Comparison of ENCODE assay signal across 23 cellular contexts in the genomic region with DNA sequence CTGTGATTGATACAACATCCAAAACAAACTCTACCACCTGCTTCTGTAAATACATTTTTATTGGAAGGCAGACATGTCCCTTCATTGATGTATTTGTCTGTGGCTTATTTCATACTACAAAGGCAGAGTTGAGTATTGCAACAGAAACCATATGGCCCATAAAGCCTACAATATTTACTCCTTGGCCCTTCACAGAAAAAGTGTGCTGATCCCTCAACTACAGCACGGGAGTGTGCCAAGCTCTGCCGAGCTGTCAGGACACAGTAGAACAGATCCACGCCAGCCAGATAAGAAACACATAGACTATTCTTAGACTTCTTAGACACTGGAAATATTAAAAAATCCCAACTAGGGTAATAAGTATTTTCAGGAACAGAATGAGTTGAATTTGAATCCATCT.
"Had no signal": no experiment of that assay in that cellular context is flagged by ENCODE, and none has a peak within 500 bp of the region (broad histone marks: within the 10 kb centered on the region; RNA-seq: fewer than 3 reads in every experiment).

No MANE protein-coding gene starts in this region.

- H3K9ac ChIP-seq: neural progenitor cell had no signal

- H3K27me3 ChIP-seq: breast epithelium, esophagus muscularis mucosa, left lung, neural progenitor cell, thyroid gland had no signal

- H3K4me2 ChIP-seq: neural progenitor cell had no signal

- FAIRE-seq: astrocyte, endothelial cell of umbilical vein had no signal

- DNase-seq: activated CD4-positive, alpha-beta T cell treated with anti-CD3 and anti-CD28 coated beads for 1 hour; activated CD8-positive, alpha-beta memory T cell treated with anti-CD3 and anti-CD28 coated beads for 24 hours; activated CD8-positive, alpha-beta memory T cell treated with anti-CD3 and anti-CD28 coated beads, Interleukin-2, amount 50 U/mL, for 48 hours; activated effector memory CD4-positive, alpha-beta T cell treated with anti-CD3 and anti-CD28 coated beads, Interleukin-2, amount 50 U/mL, for 16 hours; activated naive CD4-positive, alpha-beta T cell treated with anti-CD3 and anti-CD28 coated beads, Interleukin-2, amount 50 U/mL, for 16 hours; activated T-cell treated with anti-CD3 and anti-CD28 coated beads, Interleukin-2, amount 50 U/mL, for 72 hours; dermis blood vessel endothelial cell; effector memory CD4-positive, alpha-beta T cell; hippocampal formation; islet precursor cell; left lung; naive thymus-derived CD4-positive, alpha-beta T cell; stimulated activated CD4-positive, alpha-beta T cell treated with anti-CD3 and anti-CD28 coated beads, Interleukin-1b, Interleukin-23, amount 100 ng/mL, for 48 hours; stimulated activated CD8-positive, alpha-beta memory T cell treated with anti-CD3 and anti-CD28 coated beads, Interleukin-4, amount 100 ng/mL, for 48 hours; stimulated activated naive CD4-positive, alpha-beta T cell; T-helper 17 cell; thyroid gland; WERI-Rb-1 had no signal

- H3K4me3 ChIP-seq: breast epithelium, esophagus muscularis mucosa, left lung, neural progenitor cell, thyroid gland had no signal

- H3K27ac ChIP-seq: breast epithelium, esophagus muscularis mucosa, left lung, neural progenitor cell, thyroid gland, WERI-Rb-1 had no signal

- H3K36me3 ChIP-seq: breast epithelium, esophagus muscularis mucosa, left lung, neural progenitor cell, thyroid gland, WERI-Rb-1 had no signal

- H3K9me3 ChIP-seq: breast epithelium, esophagus muscularis mucosa, left lung, thyroid gland had no signal

- H3K4me1 ChIP-seq: breast epithelium, left lung, neural progenitor cell, thyroid gland had no signal

- ATAC-seq: activated T-cell treated with anti-CD3 and anti-CD28 coated beads, Interleukin-2, amount 50 U/mL, for 72 hours; naive thymus-derived CD4-positive, alpha-beta T cell; T-helper 17 cell had no signal

- H2AFZ ChIP-seq: neural progenitor cell had no signal
